In genomic region chr3:114214542-114215341, GRCh38 we compare ENCODE assay signal across 9 cellular contexts. TPM values are rescaled to one million over a fixed set of nuclear protein-coding genes. Genes with fewer than 3 reads are reported as not detected.
DNase-seq lines count a peak whose midpoint lies in the region; ATAC-seq, FAIRE-seq and TF ChIP-seq lines count a peak whose summit lies in the region.
"Had no signal": no experiment of that assay in that cellular context is flagged by ENCODE, and none has a peak within 500 bp of the region (broad histone marks: within the 10 kb centered on the region; RNA-seq: fewer than 3 reads in every experiment).

No MANE protein-coding gene starts in this region.

- no peak overlapping the region for H3K4me3 Mint-ChIP-seq in activated naive CD8-positive, alpha-beta T cell treated with anti-CD3 and anti-CD28 coated beads for 36 hours
- no peak overlapping the region for H3K4me3 Mint-ChIP-seq in natural killer cell

- peaks cover 8% of the 10 kb centered on the region for H3K36me3 Mint-ChIP-seq in activated naive CD8-positive, alpha-beta T cell treated with anti-CD3 and anti-CD28 coated beads for 36 hours
- H3K36me3 Mint-ChIP-seq in natural killer cell: no peaks in the 10 kb centered on the region

- no peaks in the 10 kb centered on the region for H3K27me3 Mint-ChIP-seq in activated naive CD8-positive, alpha-beta T cell treated with anti-CD3 and anti-CD28 coated beads for 36 hours
- H3K27me3 Mint-ChIP-seq in natural killer cell (ENCODE audit: low read depth in 2 of 2): no peaks in the 10 kb centered on the region

- 62 to 79% (median 74%) methylated on average over 6 of the region's 6 CpGs for WGBS in psoas muscle, 3 donors

- no peaks in the 10 kb centered on the region for H3K27me3 ChIP-seq in psoas muscle (ENCODE audit: insufficient read depth in 3 of 3, low read length in 2 of 3)

- peaks cover 4% of the 10 kb centered on the region for H3K9me3 Mint-ChIP-seq in activated naive CD8-positive, alpha-beta T cell treated with anti-CD3 and anti-CD28 coated beads for 36 hours
- no peaks in the 10 kb centered on the region for H3K9me3 Mint-ChIP-seq in natural killer cell

- intact Hi-C loops in natural killer cell (cut with micrococcal nuclease): loop anchor here (2.0 to 10.0 kb wide), 6 partner anchors 62 to 932 kb away; partner anchors contain the start of genes CCDC191, QTRT2 and ZBTB20
- intact Hi-C loops in psoas muscle (cut with DNase I): no loop called here

- no peak overlapping the region for H3K27ac Mint-ChIP-seq in activated naive CD8-positive, alpha-beta T cell treated with anti-CD3 and anti-CD28 coated beads for 36 hours
- no peak overlapping the region for H3K27ac Mint-ChIP-seq in natural killer cell

- no peak overlapping the region for H3K27ac ChIP-seq in psoas muscle

- TF ChIP-seq POLR2A in GM12892 (IDR thresholded peaks at IDR 0.05; ENCODE audit: low read depth, low read length): no peak

- no peaks in the 10 kb centered on the region for H3K4me1 ChIP-seq in psoas muscle

- no peak for DNase-seq in GM12892 (ENCODE audit: insufficient read length)
- peak; percentile 38 for DNase-seq in activated naive CD8-positive, alpha-beta T cell treated with anti-CD3 and anti-CD28 coated beads for 36 hours
- DNase-seq in natural killer cell: no peak
- no peak for DNase-seq in NCI-H510A (lab: John Stamatoyannopoulos, UW)
- no peak for DNase-seq in HT-29 (ENCODE audit: low spot score)
- DNase-seq in psoas muscle: no peak

- H3K4me3 ChIP-seq in psoas muscle: no peak overlapping the region

- FAIRE-seq in GM12892 (lab: Jason Lieb, UNC): peak; percentile 77

- no peaks in the 10 kb centered on the region for H3K36me3 ChIP-seq in psoas muscle (ENCODE audit: insufficient read depth in 1 of 2, low read depth in 1 of 2)

- no peaks in the 10 kb centered on the region for H3K9me3 ChIP-seq in psoas muscle

- TF ChIP-seq CTCF in natural killer cell (IDR thresholded peaks at IDR 0.05) (no peak), psoas muscle (IDR thresholded peaks at IDR 0.05) (no peak)

- peaks cover 32% of the 10 kb centered on the region for H3K4me1 Mint-ChIP-seq in activated naive CD8-positive, alpha-beta T cell treated with anti-CD3 and anti-CD28 coated beads for 36 hours
- H3K4me1 Mint-ChIP-seq in natural killer cell: peaks cover 7% of the 10 kb centered on the region in 2 donors

- ATAC-seq in HG02981 (IDR thresholded peaks at IDR 0.05; ENCODE audit: unreplicated experiment): peak; percentile 32
- ATAC-seq in natural killer cell: peak; percentile 65 to 79 (median 75)
- no peak for ATAC-seq in GM19328 (IDR thresholded peaks at IDR 0.05; ENCODE audit: unreplicated experiment)
- no peak for ATAC-seq in psoas muscle

RNA-seq across cellular contexts. Expression of gene ZNF80, which starts 22.6 kb away (rescaled TPM):
- polyA plus RNA-seq in GM12892 (2012; ENCODE audit: missing spikeins): not detected
- total RNA-seq in activated naive CD8-positive, alpha-beta T cell treated with anti-CD3 and anti-CD28 coated beads for 36 hours: 1 to 10 TPM in 1 of 2 experiments, under 1 TPM in 1; 0.82 to 1.3 TPM
- total RNA-seq in natural killer cell: 1 to 10 TPM in 2 of 3 donors, under 1 TPM in 1; 0.48 to 2.3 (median 2.1) TPM
- total RNA-seq in HT-29 (2014; rRNA removed; shearing (Covaris generic)): not detected in 2 replicates
- not detected for total RNA-seq in psoas muscle
- not detected for polyA plus RNA-seq in psoas muscle

RNA-seq across cellular contexts. Expression of gene DRD3, which starts 35.9 kb away (rescaled TPM):
- not detected for polyA plus RNA-seq in GM12892 (2012; ENCODE audit: missing spikeins)
- not detected for total RNA-seq in activated naive CD8-positive, alpha-beta T cell treated with anti-CD3 and anti-CD28 coated beads for 36 hours
- total RNA-seq in natural killer cell (not detected), psoas muscle (not detected)
- not detected in 2 replicates for total RNA-seq in HT-29 (2014; rRNA removed; shearing (Covaris generic))
- polyA plus RNA-seq in psoas muscle: not detected
- total RNA-seq: LHCN-M2 had no signal

Comparison
In these comparisons a context has a peak if more than half of its experiments do, and no peak if none do; other contexts are left out.
1. ATAC-seq: peak in HG02981 (single experiment) and natural killer cell (3 of 3); none in GM19328 (single experiment) and psoas muscle (0 of 4).